In genomic region chr2:34979148-34979547, GRCh38 we compare ENCODE assay signal across 22 cellular contexts.
DNase-seq lines count a peak whose midpoint lies in the region; ATAC-seq and TF ChIP-seq lines count a peak whose summit lies in the region.
"Had no signal": no experiment of that assay in that cellular context is flagged by ENCODE, and none has a peak within 500 bp of the region (broad histone marks: within the 10 kb centered on the region; RNA-seq: fewer than 3 reads in every experiment).

No MANE protein-coding gene starts in this region.

- H3K9me3 ChIP-seq in BE2C: no peaks in the 10 kb centered on the region

- ATAC-seq in HG03135 (IDR thresholded peaks at IDR 0.05; ENCODE audit: unreplicated experiment): no peak
- ATAC-seq: K562, T-cell had no signal

- H3K36me3 ChIP-seq in BE2C: no peaks in the 10 kb centered on the region
- H3K36me3 ChIP-seq: Peyer's patch had no signal

- TF ChIP-seq CTCF in BE2C (IDR thresholded peaks at IDR 0.05; ENCODE audit: low read depth, low read length): peak; percentile 33; the same call in 1 of the 2 replicates

- H3K4me3 ChIP-seq in BE2C (ENCODE audit: low read depth, low read length): peak overlapping the region; percentile 7
- H3K4me3 ChIP-seq: K562, Peyer's patch had no signal

- DNase-seq in NCI-H146 (lab: John Stamatoyannopoulos, UW) (peak; percentile 13), NCI-H146 treated with DMSO at 0.1 percent for 48 hours (lab: John Stamatoyannopoulos, UW; ENCODE audit: unreplicated experiment) (no peak), BE2C (peak; percentile 31), SK-N-DZ (ENCODE audit: low spot score) (peak; percentile 14), left kidney (ENCODE audit: low read depth, low spot score) (peak; percentile 40), NCI-H2171 (lab: John Stamatoyannopoulos, UW) (no peak), putamen (ENCODE audit: low spot score) (no peak)
- DNase-seq: DMS153, DND-41, Kasumi-1, MV-4-11, NCI-H1105, NCI-H1436 treated with DMSO at 0.1 percent for 48 hours, NCI-H2081, NCI-H446, NCI-H526 treated with DMSO at 0.1 percent for 48 hours, OCI-M1, Peyer's patch, SHP77 treated with DMSO at 0.1 percent for 48 hours, T-cell had no signal

- H3K27me3 ChIP-seq in BE2C: no peaks in the 10 kb centered on the region
- H3K27me3 ChIP-seq: Peyer's patch had no signal

- H3K4me1 ChIP-seq in BE2C: peaks cover 1% of the 10 kb centered on the region
- H3K4me1 ChIP-seq: Peyer's patch had no signal

Comparison
In these comparisons a context has a peak if more than half of its experiments do, and no peak if none do; other contexts are left out.
1. DNase-seq: peak in NCI-H146 (single experiment), BE2C (single experiment), SK-N-DZ (single experiment) and left kidney (single experiment); none in NCI-H146 treated with DMSO at 0.1 percent for 48 hours (single experiment), NCI-H2171 (single experiment) and putamen (single experiment).